ENCODE assay signal across 8 cellular contexts in the genomic region with DNA sequence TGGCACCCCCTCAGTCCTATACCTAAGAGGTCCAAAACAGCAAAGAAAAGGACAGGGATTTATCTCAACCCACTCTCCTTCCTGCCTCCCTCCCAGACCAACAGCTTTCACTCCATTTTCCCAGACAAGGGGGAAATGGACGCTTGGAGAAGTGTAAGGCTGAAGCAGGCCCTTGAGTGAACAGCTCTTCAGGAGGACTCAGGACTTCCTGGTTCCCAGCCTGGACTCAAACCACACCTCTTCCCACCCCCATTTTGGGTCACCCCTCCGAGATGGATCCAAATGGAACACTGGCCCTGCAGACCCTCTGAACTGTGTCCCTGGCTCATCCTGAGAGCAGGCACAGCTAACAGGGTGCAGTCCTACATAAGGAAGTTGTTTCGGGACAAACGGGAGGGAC. TPM values are rescaled to one million over a fixed set of nuclear protein-coding genes. Genes with fewer than 3 reads are reported as not detected.
DNase-seq lines count a peak whose midpoint lies in the region; ATAC-seq and TF ChIP-seq lines count a peak whose summit lies in the region.

No MANE protein-coding gene starts in this region.

- H3K27ac ChIP-seq in upper lobe of left lung: peak overlapping the region; percentile 95 to 100 (median 98)

- H3K4me1 ChIP-seq in upper lobe of left lung: peaks cover 36 to 56% (median 44%) of the 10 kb centered on the region in 4 donors

- no peaks in the 10 kb centered on the region for H3K9me3 ChIP-seq in upper lobe of left lung

- peak overlapping the region; percentile 65 for H3K27ac Mint-ChIP-seq in stimulated activated naive CD8-positive, alpha-beta T cell treated with anti-CD3 and anti-CD28 coated beads, Interleukin-15, Interleukin-2, amounts not matched to agents 100 ng/mL and 50 ng/mL, for 24 hours
- peak overlapping the region; percentile 92 for H3K27ac Mint-ChIP-seq in activated naive CD8-positive, alpha-beta T cell

- peak overlapping the region; percentile 91 for H3K4me3 Mint-ChIP-seq in stimulated activated naive CD8-positive, alpha-beta T cell treated with anti-CD3 and anti-CD28 coated beads, Interleukin-15, Interleukin-2, amounts not matched to agents 100 ng/mL and 50 ng/mL, for 24 hours
- peak overlapping the region; percentile 93 for H3K4me3 Mint-ChIP-seq in activated naive CD8-positive, alpha-beta T cell

- peak overlapping the region; percentile 17 for H3K4me3 ChIP-seq in lower leg skin (ENCODE audit: low read depth, poor library complexity, severe bottlenecking)
- H3K4me3 ChIP-seq in upper lobe of left lung: peak overlapping the region; percentile 64 to 98 (median 92)

- H3K27me3 Mint-ChIP-seq in stimulated activated naive CD8-positive, alpha-beta T cell treated with anti-CD3 and anti-CD28 coated beads, Interleukin-15, Interleukin-2, amounts not matched to agents 100 ng/mL and 50 ng/mL, for 24 hours: no peaks in the 10 kb centered on the region
- no peaks in the 10 kb centered on the region for H3K27me3 Mint-ChIP-seq in activated naive CD8-positive, alpha-beta T cell

- peaks cover 47% of the 10 kb centered on the region for H3K4me1 Mint-ChIP-seq in stimulated activated naive CD8-positive, alpha-beta T cell treated with anti-CD3 and anti-CD28 coated beads, Interleukin-15, Interleukin-2, amounts not matched to agents 100 ng/mL and 50 ng/mL, for 24 hours (ENCODE audit: low read depth)
- H3K4me1 Mint-ChIP-seq in activated naive CD8-positive, alpha-beta T cell (ENCODE audit: low read depth): peaks cover 52% of the 10 kb centered on the region

- no peak for TF ChIP-seq EP300 in upper lobe of left lung (IDR thresholded peaks at IDR 0.05)

- no peaks in the 10 kb centered on the region for H3K9me3 Mint-ChIP-seq in stimulated activated naive CD8-positive, alpha-beta T cell treated with anti-CD3 and anti-CD28 coated beads, Interleukin-15, Interleukin-2, amounts not matched to agents 100 ng/mL and 50 ng/mL, for 24 hours
- no peaks in the 10 kb centered on the region for H3K9me3 Mint-ChIP-seq in activated naive CD8-positive, alpha-beta T cell (ENCODE audit: low read depth)

- no peak for ATAC-seq in stimulated activated naive CD8-positive, alpha-beta T cell treated with anti-CD3 and anti-CD28 coated beads, Interleukin-15, Interleukin-2, amounts not matched to agents 100 U/mL and 50 U/mL, for 24 hours
- ATAC-seq in upper lobe of left lung (ENCODE audit: low FRiP score in 2 of 2): peak in 1 of 2 donors; percentile 27

- TF ChIP-seq CTCF in lower leg skin (IDR thresholded peaks at IDR 0.05): no peak
- TF ChIP-seq CTCF in upper lobe of left lung (IDR thresholded peaks at IDR 0.05): no peak

- no peaks in the 10 kb centered on the region for H3K27me3 ChIP-seq in upper lobe of left lung

- WGBS in lower leg skin, 2 donors: 0 to 2% methylated on average over 4 of the region's 4 CpGs
- WGBS in upper lobe of left lung, 2 donors: 0% methylated on average over 4 of the region's 4 CpGs

- intact Hi-C loops in lower leg skin (cut with DNase I; ENCODE audit: low total_unique reads): no loop called here

- peaks cover 13 to 24% (median 22%) of the 10 kb centered on the region in 4 donors for H3K36me3 ChIP-seq in upper lobe of left lung

- DNase-seq in stimulated activated naive CD8-positive, alpha-beta T cell treated with anti-CD3 and anti-CD28 coated beads, Interleukin-15, Interleukin-2, amounts not matched to agents 100 U/mL and 50 U/mL, for 24 hours: no peak
- DNase-seq in lower leg skin (ENCODE audit: low spot score in 2 of 2) (no peak), upper lobe of left lung (peak in 1 of 2 donors; percentile 76), NCI-H2227 treated with DMSO at 0.1 percent for 48 hours (lab: John Stamatoyannopoulos, UW) (no peak), HK-2 (ENCODE audit: unreplicated experiment) (no peak)
- DNase-seq in NK-92 treated with Interleukin-12 subunit alpha and Interleukin-12 subunit beta, amount 100 ng/mL, for 24 hours (lab: John Stamatoyannopoulos, UW): no peak

- peaks cover 34% of the 10 kb centered on the region for H3K36me3 Mint-ChIP-seq in stimulated activated naive CD8-positive, alpha-beta T cell treated with anti-CD3 and anti-CD28 coated beads, Interleukin-15, Interleukin-2, amounts not matched to agents 100 ng/mL and 50 ng/mL, for 24 hours (ENCODE audit: low read depth)
- H3K36me3 Mint-ChIP-seq in activated naive CD8-positive, alpha-beta T cell: peaks cover 2% of the 10 kb centered on the region

- TF ChIP-seq POLR2A in lower leg skin (IDR thresholded peaks at IDR 0.05) (no peak), upper lobe of left lung (IDR thresholded peaks at IDR 0.05) (no peak)

RNA-seq across cellular contexts. Expression of gene KMT2D, which starts 2.7 kb away (rescaled TPM):
- 100 to 1,000 TPM in 1 of 4 donors, 10 to 100 TPM in 3; 43.2 to 169 (median 79.6) TPM for total RNA-seq in lower leg skin
- total RNA-seq in upper lobe of left lung: 100 to 1,000 TPM in 5 of 6 donors, 10 to 100 TPM in 1; 91.5 to 250 (median 112) TPM

RNA-seq across cellular contexts. Expression of gene RHEBL1, which starts 11.9 kb away (rescaled TPM):
- total RNA-seq in lower leg skin (1 to 10 TPM; 1.4 to 2.1 (median 1.9) TPM), upper lobe of left lung (1 to 10 TPM in 2 of 6 donors, under 1 TPM in 2, not detected in 2; 0.97 to 1.4 (median 1.2) TPM)

RNA-seq across cellular contexts. Expression of gene DHH, which starts 36.7 kb away (rescaled TPM):
- total RNA-seq in lower leg skin (under 1 TPM in 3 of 4 donors, not detected in 1; 0.23 to 0.45 (median 0.29) TPM), upper lobe of left lung (1 to 10 TPM in 2 of 6 donors, under 1 TPM in 3, not detected in 1; 0.39 to 3.1 (median 0.76) TPM)

RNA-seq across cellular contexts. Expression of gene PRKAG1, which starts 39.3 kb away (rescaled TPM):
- total RNA-seq in lower leg skin (10 to 100 TPM; 30.3 to 57.8 (median 49.2) TPM), upper lobe of left lung (10 to 100 TPM; 25.1 to 56.5 (median 42.0) TPM)

RNA-seq across cellular contexts. Expression of gene LMBR1L, which starts 52.8 kb away (rescaled TPM):
- total RNA-seq in lower leg skin: 100 to 1,000 TPM in 1 of 4 donors, 10 to 100 TPM in 3; 39.7 to 129 (median 49.4) TPM
- 100 to 1,000 TPM in 1 of 6 donors, 10 to 100 TPM in 5; 20.4 to 108 (median 57.7) TPM for total RNA-seq in upper lobe of left lung
